8 cellular contexts compared by ENCODE assay signal in the genomic region with DNA sequence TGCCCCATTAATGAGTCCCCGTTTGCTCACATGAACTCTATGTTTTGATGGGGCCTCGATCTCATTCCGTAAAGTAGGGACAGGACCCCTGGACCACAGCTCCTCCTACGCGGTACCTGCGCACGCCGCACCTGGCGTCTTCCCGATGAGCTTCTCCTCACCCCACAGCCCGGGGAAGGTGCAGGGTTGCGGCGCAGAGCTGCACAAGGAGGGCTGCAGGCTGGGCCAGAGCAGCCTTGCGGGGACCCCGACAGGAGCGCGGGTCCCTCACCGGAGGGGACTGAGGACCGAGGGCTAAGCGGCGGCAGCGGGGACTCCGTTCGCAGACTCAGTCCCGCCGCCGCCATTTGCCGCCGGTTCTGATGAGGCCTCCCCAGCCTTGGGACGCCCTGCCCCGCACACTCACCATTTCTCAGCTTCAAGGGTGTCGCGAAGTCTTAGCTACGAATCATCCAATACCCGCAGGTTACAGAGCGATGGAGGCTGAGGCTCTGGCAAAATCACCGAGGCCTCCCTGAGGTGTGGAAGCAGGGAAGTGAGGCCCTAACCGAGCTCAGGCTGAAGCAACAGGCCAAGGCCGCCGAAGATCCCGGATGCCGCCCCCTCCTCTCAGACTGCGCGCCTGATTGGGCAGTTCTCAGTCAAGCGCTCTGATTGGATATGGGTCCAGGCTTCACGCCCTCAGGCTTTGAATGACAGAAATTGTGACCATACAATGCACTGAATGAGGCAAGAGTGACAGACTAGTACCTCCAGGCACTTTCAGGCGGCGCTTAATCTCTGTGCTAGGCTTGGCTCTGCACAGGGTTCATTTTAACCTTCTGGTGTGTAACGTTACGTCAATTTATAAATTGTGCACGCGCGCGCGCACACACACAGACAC. TPM values are rescaled to one million over a fixed set of nuclear protein-coding genes. Genes with fewer than 3 reads are reported as not detected.
DNase-seq lines count a peak whose midpoint lies in the region; ATAC-seq and TF ChIP-seq lines count a peak whose summit lies in the region.

No MANE protein-coding gene starts in this region.

- in situ Hi-C loops in transverse colon (cut with MboI; ENCODE audit: low pct_ligation_motif_present in 1 of 4, low pct_unique_long_range_greater_than_20kb in 1 of 4, low sequenced_read_pairs in 3 of 4), result no loop called here

- intact Hi-C loops in heart left ventricle (cut with DNase I), result loop anchor here in 2 of 10 donors (10.0 kb wide), 2 partner anchors 139 to 201 kb away; partner anchors contain the start of genes ATP5ME (in 1 of the 2), MYL5 (in 1 of the 2) and ZNF141 (in 1 of the 2)
- intact Hi-C loops in transverse colon (cut with DNase I; ENCODE audit: low total_unique reads), result no loop called here

- peaks cover 32% of the 10 kb centered on the region for H3K36me3 ChIP-seq in adipocyte (ENCODE audit: control insufficient read depth, insufficient read depth, low read length, severe bottlenecking)
- peaks cover 3 to 37% (median 32%) of the 10 kb centered on the region in 9 donors for H3K36me3 ChIP-seq in heart left ventricle
- peaks cover 9% of the 10 kb centered on the region in 2 experiments for H3K36me3 ChIP-seq in trophoblast cell (ENCODE audit: control insufficient read depth in 1 of 2, insufficient read depth in 2 of 2, low read length in 2 of 2)
- H3K36me3 ChIP-seq in transverse colon, result peaks cover 0 to 40% (median 15%) of the 10 kb centered on the region in 4 donors

- peak overlapping the region; percentile 92 for H3K14ac ChIP-seq in trophoblast cell (ENCODE audit: low read length)

- H3K23ac ChIP-seq in trophoblast cell (ENCODE audit: low read length), result no peak overlapping the region

- peak overlapping the region; percentile 95 for H3K18ac ChIP-seq in trophoblast cell (ENCODE audit: low read length)

- H2AK5ac ChIP-seq in trophoblast cell (ENCODE audit: low read length), result peak overlapping the region; percentile 81

- H3K4me3 ChIP-seq in GM08714 (ENCODE audit: low read length) (peak overlapping the region; percentile 79), adipocyte (ENCODE audit: low read length) (peak overlapping the region; percentile 97), heart left ventricle (peak overlapping the region; percentile 83 to 98 (median 94)), trophoblast cell (ENCODE audit: low read depth, low read length) (peak overlapping the region; percentile 93), transverse colon (peak overlapping the region; percentile 87 to 96 (median 91))

- peak overlapping the region; percentile 93 for H3K4ac ChIP-seq in trophoblast cell (ENCODE audit: low read depth, low read length)

- TF ChIP-seq CTCF in heart left ventricle (IDR thresholded peaks at IDR 0.05) (peak in 1 of 12 donors; percentile 2), transverse colon (IDR thresholded peaks at IDR 0.05) (no peak)

- no peak overlapping the region for H2BK12ac ChIP-seq in trophoblast cell (ENCODE audit: low read length)

- H3K79me2 ChIP-seq in trophoblast cell (ENCODE audit: control insufficient read depth, insufficient read depth, low read length, poor library complexity), result peaks cover 11% of the 10 kb centered on the region

- H2BK5ac ChIP-seq in trophoblast cell (ENCODE audit: low read depth, low read length, poor library complexity), result peak overlapping the region; percentile 71

- H3K27me3 ChIP-seq in adipocyte (replicated peaks; ENCODE audit: control insufficient read depth, insufficient read depth, low read length), result no peaks in the 10 kb centered on the region
- no peaks in the 10 kb centered on the region for H3K27me3 ChIP-seq in heart left ventricle
- no peaks in the 10 kb centered on the region for H3K27me3 ChIP-seq in trophoblast cell (ENCODE audit: insufficient read depth, low read length)
- H3K27me3 ChIP-seq in transverse colon, result no peaks in the 10 kb centered on the region

- H2BK120ac ChIP-seq in trophoblast cell (ENCODE audit: insufficient read depth, low read length, poor library complexity), result peak overlapping the region; percentile 65

- peak overlapping the region; percentile 97 for H4K8ac ChIP-seq in trophoblast cell (ENCODE audit: low read depth, low read length)

- peak overlapping the region; percentile 86 for H4K12ac ChIP-seq in trophoblast cell (ENCODE audit: low read depth, low read length)

- DNase-seq in NCI-H1105 (lab: John Stamatoyannopoulos, UW), result peak; percentile 88
- peak; percentile 95 to 97 for DNase-seq in SW 1271 (lab: John Stamatoyannopoulos, UW)
- DNase-seq in adipocyte (ENCODE audit: low read depth), result peak; percentile 99
- DNase-seq in heart left ventricle, result peak; percentile 95 to 97 (median 96)
- DNase-seq in trophoblast cell, result peak; percentile 99 to 100
- peak; percentile 95 for DNase-seq in transverse colon

- H3K4me2 ChIP-seq in trophoblast cell (ENCODE audit: low read length), result peak overlapping the region; percentile 99

- ATAC-seq in HG02588 (IDR thresholded peaks at IDR 0.05; ENCODE audit: unreplicated experiment) (peak; percentile 99), heart left ventricle (peak; percentile 99 to 100 (median 100))

- H3K9ac ChIP-seq in adipocyte (ENCODE audit: low read length) (peak overlapping the region; percentile 99), trophoblast cell (ENCODE audit: low read length) (peak overlapping the region; percentile 97)

- H4K91ac ChIP-seq in trophoblast cell (ENCODE audit: low read depth, low read length), result peak overlapping the region; percentile 78

- WGBS in heart left ventricle, 4 donors, result 0 to 1% (median 1%) methylated on average over 19 to 55 of the region's 55 CpGs
- WGBS in trophoblast cell (ENCODE audit: extremely low coverage, insufficient coverage, insufficient read length), result no CpG with 5 or more reads among the region's 55 CpGs
- 0 to 1% methylated on average over 5 to 50 of the region's 55 CpGs for WGBS in transverse colon (ENCODE audit: low coverage in 1 of 2), 2 donors

- H3K27ac ChIP-seq in heart left ventricle, result peak overlapping the region; percentile 51 to 93 (median 90)
- H3K27ac ChIP-seq in trophoblast cell (ENCODE audit: low read depth, low read length), result peak overlapping the region; percentile 85
- peak overlapping the region; percentile 88 to 95 (median 92) for H3K27ac ChIP-seq in transverse colon

- H3K4me1 ChIP-seq in adipocyte (ENCODE audit: control insufficient read depth, insufficient read depth, low read length) (peaks cover 15% of the 10 kb centered on the region), heart left ventricle (peaks cover 0 to 20% (median 10%) of the 10 kb centered on the region in 12 donors), trophoblast cell (ENCODE audit: control insufficient read depth in 1 of 2, insufficient read depth in 2 of 2, low read length in 2 of 2) (peaks cover 2 to 3% of the 10 kb centered on the region in 2 experiments), transverse colon (peaks cover 5 to 18% (median 7%) of the 10 kb centered on the region in 4 donors)

- H3K79me1 ChIP-seq in trophoblast cell (ENCODE audit: low read length), result peaks cover 4% of the 10 kb centered on the region

- TF ChIP-seq EP300 in transverse colon (IDR thresholded peaks at IDR 0.05; ENCODE audit: low read depth), result no peak

- H3K9me3 ChIP-seq in adipocyte (ENCODE audit: control insufficient read depth, low read length) (peaks cover 25% of the 10 kb centered on the region), heart left ventricle (peaks cover 0 to 46% (median 14%) of the 10 kb centered on the region in 12 donors), trophoblast cell (ENCODE audit: insufficient read depth, low read depth, low read length) (no peaks in the 10 kb centered on the region), transverse colon (peaks cover 25 to 31% of the 10 kb centered on the region in 2 donors)

- H2AFZ ChIP-seq in trophoblast cell (ENCODE audit: insufficient read depth, low read length, poor library complexity), result peak overlapping the region; percentile 90

- TF ChIP-seq POLR2A in heart left ventricle (IDR thresholded peaks at IDR 0.05), result peak; percentile 22 to 77
- TF ChIP-seq POLR2A in transverse colon (IDR thresholded peaks at IDR 0.05), result peak; percentile 84

RNA-seq across cellular contexts. Expression of gene ZNF721, which starts 25.1 kb away (rescaled TPM):
- total RNA-seq in heart left ventricle (10 to 100 TPM in 7 of 9 donors, 1 to 10 TPM in 2; 5.5 to 20.3 (median 12.5) TPM), transverse colon (10 to 100 TPM; 20.6 to 46.0 (median 38.4) TPM)
- 1 to 10 TPM; 8.0 to 8.2 TPM for polyA plus RNA-seq in heart left ventricle
- polyA plus RNA-seq in trophoblast cell (2013), result 17.8 and 19.0 TPM in 2 replicates

RNA-seq across cellular contexts. Expression of gene PIGG, which starts 25.2 kb away (rescaled TPM):
- total RNA-seq in heart left ventricle (10 to 100 TPM; 11.2 to 26.9 (median 14.9) TPM), transverse colon (100 to 1,000 TPM in 1 of 4 donors, 10 to 100 TPM in 3; 46.6 to 202 (median 72.5) TPM)
- polyA plus RNA-seq in heart left ventricle, result 10 to 100 TPM; 14.0 to 19.4 TPM
- polyA plus RNA-seq in trophoblast cell (2013), result 29.4 and 35.1 TPM in 2 replicates

Comparison
In these comparisons a context has a peak if more than half of its experiments do, and no peak if none do; other contexts are left out.
1. Peak in every context shown above with its lines: DNase-seq, ATAC-seq, H3K4me3 ChIP-seq and H3K27ac ChIP-seq.